In genomic region chr3:23055733-23056376, GRCh38 we compare ENCODE assay signal across 10 cellular contexts.
DNase-seq lines count a peak whose midpoint lies in the region; ATAC-seq, FAIRE-seq and TF ChIP-seq lines count a peak whose summit lies in the region.
"Had no signal": no experiment of that assay in that cellular context is flagged by ENCODE, and none has a peak within 500 bp of the region (broad histone marks: within the 10 kb centered on the region; RNA-seq: fewer than 3 reads in every experiment).

No MANE protein-coding gene starts in this region.

- no peak for FAIRE-seq in kidney (lab: Jason Lieb, UNC)

- no peak overlapping the region for H3K9ac ChIP-seq in kidney (ENCODE audit: low read length in 2 of 2)

- no peaks in the 10 kb centered on the region for H3K9me3 ChIP-seq in kidney (ENCODE audit: control insufficient read depth in 1 of 2, low read length in 2 of 2)

- DNase-seq in ELR (ENCODE audit: low read depth) (peak; percentile 89), fibroblast of peridontal ligament (ENCODE audit: extremely low read depth) (peak; percentile 79), NCI-H187 treated with DMSO at 0.1 percent for 48 hours (lab: John Stamatoyannopoulos, UW) (no peak), inferior parietal cortex (ENCODE audit: extremely low spot score) (no peak), iPS-NIHi11 (ENCODE audit: low spot score) (no peak), kidney (no peak)
- DNase-seq: cerebellar nuclear complex had no signal

- intact Hi-C loops in kidney (cut with DNase I) = no loop called here

- no peak for TF ChIP-seq CTCF in kidney (IDR thresholded peaks at IDR 0.05; ENCODE audit: borderline replicate concordance, extremely low read depth, insufficient read depth)

- no peaks in the 10 kb centered on the region for H3K4me1 ChIP-seq in kidney (ENCODE audit: control insufficient read depth in 1 of 2, insufficient read depth in 1 of 2, low read depth in 1 of 2, low read length in 2 of 2)

- ATAC-seq in GM21423 (IDR thresholded peaks at IDR 0.05; ENCODE audit: unreplicated experiment) = peak; percentile 62
- peak; percentile 89 for ATAC-seq in HG03565 (IDR thresholded peaks at IDR 0.05; ENCODE audit: unreplicated experiment)

- H3K36me3 ChIP-seq in kidney (ENCODE audit: control insufficient read depth in 1 of 2, insufficient read depth in 2 of 2, low read length in 2 of 2) = no peaks in the 10 kb centered on the region

- no peak overlapping the region for H3K4me3 ChIP-seq in kidney (ENCODE audit: low read length in 2 of 2)
- H3K4me3 ChIP-seq: PC-9 had no signal

- H3K27ac ChIP-seq in kidney (ENCODE audit: low read depth in 2 of 2, low read length in 2 of 2) = no peak overlapping the region
- H3K27ac ChIP-seq: PC-9 had no signal

Comparison
In these comparisons a context has a peak if more than half of its experiments do, and no peak if none do; other contexts are left out.
1. DNase-seq: peak in ELR (single experiment) and fibroblast of peridontal ligament (single experiment); none in NCI-H187 treated with DMSO at 0.1 percent for 48 hours (single experiment), inferior parietal cortex (single experiment), iPS-NIHi11 (single experiment) and kidney (single experiment).